In genomic region chr1:55980574-55980973, GRCh38 we compare ENCODE assay signal across 26 cellular contexts.
"Had no signal": no experiment of that assay in that cellular context is flagged by ENCODE, and none has a peak within 500 bp of the region (broad histone marks: within the 10 kb centered on the region; RNA-seq: fewer than 3 reads in every experiment).

No MANE protein-coding gene starts in this region.

- H3K36me3 ChIP-seq: cardiac muscle cell, colonic mucosa, left lung, lower lobe of right lung, thoracic aorta, vagina had no signal

- H3K9me3 ChIP-seq: colonic mucosa, lower lobe of right lung, mucosa of descending colon, thoracic aorta, vagina had no signal

- H3K4me1 ChIP-seq: colonic mucosa, left lung, lower lobe of right lung, vagina had no signal

- DNase-seq: activated CD4-positive, alpha-beta T cell treated with anti-CD3 and anti-CD28 coated beads for 4 hours; activated CD4-positive, alpha-beta T cell treated with anti-CD3 and anti-CD28 coated beads, Interleukin-2, amount 50 U/mL, for 4 hours; activated CD4-positive, CD25-positive, alpha-beta regulatory T cell; activated naive CD4-positive, alpha-beta T cell; activated T-cell treated with anti-CD3 and anti-CD28 coated beads for 4 hours; activated T-cell treated with anti-CD3 and anti-CD28 coated beads, Interleukin-2, amount 50 U/mL, for 72 hours; aorta; cerebellar nuclear complex; colonic mucosa; effector CD8-positive, alpha-beta T cell; foreskin melanocyte; left lung; lower lobe of right lung; mucosa of descending colon; small intestine; stimulated activated CD4-positive, alpha-beta T cell treated with anti-CD3 and anti-CD28 coated beads, Interleukin-4, amount 100 ng/mL, for 24 hours had no signal

- ATAC-seq: activated naive CD4-positive, alpha-beta T cell treated with anti-CD3 and anti-CD28 coated beads, Interleukin-2, amount 50 U/mL, for 72 hours; activated T-cell treated with anti-CD3 and anti-CD28 coated beads, Interleukin-2, amount 50 U/mL, for 72 hours; left lung; lower lobe of right lung; mucosa of descending colon; natural killer cell treated with Interleukin-12 subunit alpha and Interleukin-12 subunit beta and Interleukin-15 and Interleukin-18, amount 100 ng/mL, for 72 hours; sciatic nerve; stimulated activated effector memory CD8-positive, alpha-beta T cell treated with anti-CD3 and anti-CD28 coated beads, Interleukin-12 subunit alpha, Interleukin-12 subunit beta, amount 100 ng/mL, for 72 hours had no signal

- H3K36me3 Mint-ChIP-seq: activated naive CD4-positive, alpha-beta T cell treated with anti-CD3 and anti-CD28 coated beads, Interleukin-2, amount 50 U/mL, for 72 hours; brain; natural killer cell treated with Interleukin-12 subunit alpha and Interleukin-12 subunit beta and Interleukin-15 and Interleukin-18, amount 100 ng/mL, for 72 hours; stimulated activated effector memory CD8-positive, alpha-beta T cell treated with anti-CD3 and anti-CD28 coated beads, Interleukin-12 subunit alpha, Interleukin-12 subunit beta, amount 100 ng/mL, for 72 hours; type B pancreatic cell had no signal

- H3K27me3 Mint-ChIP-seq: type B pancreatic cell had no signal

- H3K27me3 ChIP-seq: cardiac muscle cell, colonic mucosa, left lung, vagina had no signal

- H3K4me1 Mint-ChIP-seq: stimulated activated effector memory CD8-positive, alpha-beta T cell treated with anti-CD3 and anti-CD28 coated beads, Interleukin-12 subunit alpha, Interleukin-12 subunit beta, amount 100 ng/mL, for 72 hours had no signal

- H3K9me3 Mint-ChIP-seq: stimulated activated effector memory CD8-positive, alpha-beta T cell treated with anti-CD3 and anti-CD28 coated beads, Interleukin-12 subunit alpha, Interleukin-12 subunit beta, amount 100 ng/mL, for 72 hours had no signal

- H3K27ac Mint-ChIP-seq: activated naive CD4-positive, alpha-beta T cell treated with anti-CD3 and anti-CD28 coated beads, Interleukin-2, amount 50 U/mL, for 72 hours; activated T-cell treated with anti-CD3 and anti-CD28 coated beads, Interleukin-2, amount 50 U/mL, for 72 hours; brain; natural killer cell treated with Interleukin-12 subunit alpha and Interleukin-12 subunit beta and Interleukin-15 and Interleukin-18, amount 100 ng/mL, for 72 hours; stimulated activated effector memory CD8-positive, alpha-beta T cell treated with anti-CD3 and anti-CD28 coated beads, Interleukin-12 subunit alpha, Interleukin-12 subunit beta, amount 100 ng/mL, for 72 hours; stimulated activated naive CD8-positive, alpha-beta T cell treated with anti-CD3 and anti-CD28 coated beads, Interleukin-15, Interleukin-2, amounts not matched to agents 100 ng/mL and 50 ng/mL, for 24 hours; type B pancreatic cell had no signal

- H3K4me3 ChIP-seq: cardiac muscle cell, colonic mucosa, left lung, lower lobe of right lung, mucosa of descending colon, thoracic aorta, vagina had no signal

- H3K4me3 Mint-ChIP-seq: activated T-cell treated with anti-CD3 and anti-CD28 coated beads, Interleukin-2, amount 50 U/mL, for 72 hours; brain; natural killer cell treated with Interleukin-12 subunit alpha and Interleukin-12 subunit beta and Interleukin-15 and Interleukin-18, amount 100 ng/mL, for 72 hours; stimulated activated effector memory CD8-positive, alpha-beta T cell treated with anti-CD3 and anti-CD28 coated beads, Interleukin-12 subunit alpha, Interleukin-12 subunit beta, amount 100 ng/mL, for 72 hours; stimulated activated naive CD8-positive, alpha-beta T cell treated with anti-CD3 and anti-CD28 coated beads, Interleukin-15, Interleukin-2, amounts not matched to agents 100 ng/mL and 50 ng/mL, for 24 hours; type B pancreatic cell had no signal

- H3K27ac ChIP-seq: cardiac muscle cell, colonic mucosa, left lung, lower lobe of right lung, thoracic aorta, vagina had no signal
